In genomic region chr4:87326460-87326859, GRCh38 we compare ENCODE assay signal across 24 cellular contexts. TPM values are rescaled to one million over a fixed set of nuclear protein-coding genes. Genes with fewer than 3 reads are reported as not detected.
"Had no signal": no experiment of that assay in that cellular context is flagged by ENCODE, and none has a peak within 500 bp of the region (broad histone marks: within the 10 kb centered on the region; RNA-seq: fewer than 3 reads in every experiment).

No MANE protein-coding gene starts in this region.

- H3K27me3 ChIP-seq: gastroesophageal sphincter, testis, uterus had no signal

- DNase-seq: activated B cell treated with CpG ODN at 0.5 μM for 24 hours; activated CD4-positive, alpha-beta T cell treated with anti-CD3 and anti-CD28 coated beads for 36 hours; activated CD4-positive, alpha-beta T cell treated with anti-CD3 and anti-CD28 coated beads, Interleukin-2, amount 50 U/mL, for 4 hours; activated CD8-positive, alpha-beta memory T cell treated with anti-CD3 and anti-CD28 coated beads for 24 hours; activated CD8-positive, alpha-beta memory T cell treated with anti-CD3 and anti-CD28 coated beads, Interleukin-2, amount 50 U/mL, for 4 hours; activated naive CD4-positive, alpha-beta T cell treated with anti-CD3 and anti-CD28 coated beads for 36 hours; activated naive CD8-positive, alpha-beta T cell treated with anti-CD3 and anti-CD28 coated beads, Interleukin-2, amount 10 ng/mL, durations not matched to agents 7 days and 5 days; activated T-cell treated with anti-CD3 and anti-CD28 coated beads, Interleukin-2, amount 50 U/mL, for 4 hours; amniotic stem cell; cortex of kidney; endodermal cell; head of caudate nucleus; islet precursor cell; left cardiac atrium; midbrain; natural killer cell; retina; stimulated activated CD4-positive, alpha-beta T cell treated with anti-CD3 and anti-CD28 coated beads, Interleukin-4, amount 100 ng/mL, for 1 hour; stimulated activated naive CD4-positive, alpha-beta T cell; testis; trophoblast cell; uterus had no signal

- H3K4me3 ChIP-seq: gastroesophageal sphincter, testis, uterus had no signal

- H3K9me3 ChIP-seq: testis, uterus had no signal

- H3K36me3 ChIP-seq: gastroesophageal sphincter, uterus had no signal

- H3K4me1 ChIP-seq: gastroesophageal sphincter, testis had no signal

- H3K27ac ChIP-seq: gastroesophageal sphincter, testis had no signal

RNA-seq across cellular contexts. Expression of gene HSD17B13, which starts 3.8 kb away (rescaled TPM):
- total RNA-seq: activated CD4-positive, alpha-beta T cell treated with anti-CD3 and anti-CD28 coated beads for 36 hours; activated T-cell treated with anti-CD3 and anti-CD28 coated beads, Interleukin-2, amount 50 U/mL, for 4 hours; osteocyte had no signal
